1 cellular context compared by ENCODE assay signal in the genomic region with DNA sequence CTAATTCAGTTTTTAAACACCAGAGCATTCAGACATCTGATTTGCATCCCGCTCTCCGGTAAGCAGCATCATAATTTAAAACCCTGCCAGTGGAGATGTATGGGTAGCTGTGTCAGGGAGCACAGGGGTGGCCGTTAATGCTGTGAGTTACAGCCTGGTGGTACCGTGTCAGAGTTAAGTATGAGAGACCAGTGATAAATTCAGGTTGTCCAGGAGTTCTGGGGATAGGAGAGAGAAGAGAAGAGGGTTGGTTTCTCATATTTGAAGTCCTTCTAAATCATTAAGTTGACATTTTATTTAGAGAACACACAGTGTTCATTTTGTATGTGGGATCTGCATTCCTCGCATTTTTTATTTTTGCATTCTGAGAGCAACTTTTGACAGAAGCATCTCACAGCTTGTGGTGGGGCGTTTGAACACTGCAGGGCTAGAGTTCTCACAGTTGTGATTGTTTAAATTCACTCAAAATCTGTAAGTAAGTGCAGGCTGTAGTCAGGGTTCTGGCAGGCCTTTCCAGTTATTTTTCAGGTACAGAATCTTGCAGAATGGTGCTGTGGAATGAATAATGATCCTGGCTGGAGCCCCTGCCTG.
TF ChIP-seq lines count a peak whose summit lies in the region.

No MANE protein-coding gene starts in this region.

TF ChIP-seq in HepG2, 621 proteins besides CTCF, POLR2A, EP300 and RAD21 (continued from another document):
- TF ChIP-seq, protein P1, sequence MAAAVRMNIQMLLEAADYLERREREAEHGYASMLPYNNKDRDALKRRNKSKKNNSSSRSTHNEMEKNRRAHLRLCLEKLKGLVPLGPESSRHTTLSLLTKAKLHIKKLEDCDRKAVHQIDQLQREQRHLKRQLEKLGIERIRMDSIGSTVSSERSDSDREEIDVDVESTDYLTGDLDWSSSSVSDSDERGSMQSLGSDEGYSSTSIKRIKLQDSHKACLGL (CRISPR knock-in tag; IDR thresholded peaks at IDR 0.05), result no peak
- no peak for TF ChIP-seq GATAD1 (CRISPR knock-in tag; IDR thresholded peaks at IDR 0.05)
